Comparison of ENCODE assay signal across 19 cellular contexts in genomic region chr5:27491047-27491446, GRCh38.
DNase-seq lines count a peak whose midpoint lies in the region; ATAC-seq, FAIRE-seq and TF ChIP-seq lines count a peak whose summit lies in the region.
"Had no signal": no experiment of that assay in that cellular context is flagged by ENCODE, and none has a peak within 500 bp of the region (broad histone marks: within the 10 kb centered on the region; RNA-seq: fewer than 3 reads in every experiment).

No MANE protein-coding gene starts in this region.

- no peaks in the 10 kb centered on the region for H3K36me3 ChIP-seq in sigmoid colon
- H3K36me3 ChIP-seq in colonic mucosa, result no peaks in the 10 kb centered on the region
- H3K36me3 ChIP-seq in Karpas-422 (ENCODE audit: insufficient read depth, low read length), result no peaks in the 10 kb centered on the region
- H3K36me3 ChIP-seq: BLaER1 treated with 17β-estradiol and CSF1 and Interleukin-3, amounts not matched to agents 10 nM and 100 nM had no signal

- intact Hi-C loops in sigmoid colon (cut with DNase I), result no loop called here
- intact Hi-C loops in colonic mucosa (cut with DNase I), result no loop called here

- no peak overlapping the region for H3K4me3 Mint-ChIP-seq in WTC11
- H3K4me3 Mint-ChIP-seq: CD8-positive, alpha-beta memory T cell; IgD-negative memory B cell had no signal

- no peak for TF ChIP-seq EP300 in sigmoid colon (IDR thresholded peaks at IDR 0.05)

- WGBS in sigmoid colon, 2 donors, result 53 to 75% methylated on average over 2 of the region's 2 CpGs

- no peak for DNase-seq in D721Med (ENCODE audit: insufficient read length, low spot score)
- DNase-seq in DMS53 treated with DMSO at 0.1 percent for 48 hours (lab: John Stamatoyannopoulos, UW; ENCODE audit: unreplicated experiment), result peak; percentile 23
- peak; percentile 11 for DNase-seq in NCI-H1105 (lab: John Stamatoyannopoulos, UW)
- DNase-seq in WTC11 (ENCODE audit: low spot score), result no peak
- no peak for DNase-seq in sigmoid colon
- DNase-seq in colonic mucosa, result no peak
- DNase-seq in Karpas-422, result no peak
- DNase-seq: CD8-positive, alpha-beta memory T cell; H7; Kasumi-1; NCI-H1417 treated with DMSO at 0.1 percent for 48 hours; NCI-H1930; NCI-H510A; NCI-H82; T-helper 1 cell; T-helper 9 cell had no signal

- H3K4me2 ChIP-seq in Karpas-422 (ENCODE audit: low read depth, low read length, poor library complexity, severe bottlenecking), result no peak overlapping the region
- H3K4me2 ChIP-seq: BLaER1 treated with 17β-estradiol and CSF1 and Interleukin-3, amounts not matched to agents 10 nM and 100 nM had no signal

- CTCF ChIA-PET in WTC11 (lab: Charles Lee), result interaction anchor here (0.7 kb wide), 1 partner anchor 178 kb away, joined by 4 read pairs; no protein-coding TSS in a partner anchor

- peaks cover 12% of the 10 kb centered on the region for H3K9me3 Mint-ChIP-seq in WTC11

- H3K27me3 ChIP-seq in sigmoid colon (no peaks in the 10 kb centered on the region), colonic mucosa (no peaks in the 10 kb centered on the region), Karpas-422 (ENCODE audit: low read length) (no peaks in the 10 kb centered on the region)
- H3K27me3 ChIP-seq: BLaER1 treated with 17β-estradiol and CSF1 and Interleukin-3, amounts not matched to agents 10 nM and 100 nM had no signal

- H3K4me1 Mint-ChIP-seq in WTC11, result no peaks in the 10 kb centered on the region
- H3K4me1 Mint-ChIP-seq: CD8-positive, alpha-beta memory T cell; IgD-negative memory B cell had no signal

- ATAC-seq in WTC11, result no peak

- H3K4me3 ChIP-seq in sigmoid colon (no peak overlapping the region), colonic mucosa (no peak overlapping the region), Karpas-422 (ENCODE audit: low read length) (no peak overlapping the region)
- H3K4me3 ChIP-seq: BLaER1 treated with 17β-estradiol and CSF1 and Interleukin-3, amounts not matched to agents 10 nM and 100 nM had no signal

- peaks cover 6% of the 10 kb centered on the region for H3K36me3 Mint-ChIP-seq in WTC11
- H3K36me3 Mint-ChIP-seq: CD8-positive, alpha-beta memory T cell; IgD-negative memory B cell had no signal

- no peak overlapping the region for H2AFZ ChIP-seq in Karpas-422 (ENCODE audit: low read length)

- H3K79me2 ChIP-seq in Karpas-422 (ENCODE audit: low read length), result no peaks in the 10 kb centered on the region

- POLR2A ChIA-PET in WTC11 (lab: Charles Lee), result no interaction called here

- TF ChIP-seq POLR2A in sigmoid colon (IDR thresholded peaks at IDR 0.05), result no peak

- TF ChIP-seq CTCF in D721Med (IDR thresholded peaks at IDR 0.05; ENCODE audit: insufficient read depth, missing control alignments), result no peak
- no peak for TF ChIP-seq CTCF in WTC11 (IDR thresholded peaks at IDR 0.05)
- no peak for TF ChIP-seq CTCF in sigmoid colon (IDR thresholded peaks at IDR 0.05)
- TF ChIP-seq CTCF in colonic mucosa (IDR thresholded peaks at IDR 0.05), result no peak

- H3K27ac ChIP-seq in sigmoid colon (no peak overlapping the region), colonic mucosa (no peak overlapping the region), Karpas-422 (ENCODE audit: low read length) (no peak overlapping the region)
- H3K27ac ChIP-seq: BLaER1 treated with 17β-estradiol and CSF1 and Interleukin-3, amounts not matched to agents 10 nM and 100 nM; HL-60 had no signal

- peak; percentile 16 for FAIRE-seq in D721Med (lab: Jason Lieb, UNC)

- no peak overlapping the region for H3K27ac Mint-ChIP-seq in WTC11
- H3K27ac Mint-ChIP-seq: CD8-positive, alpha-beta memory T cell; IgD-negative memory B cell had no signal

- H3K9ac ChIP-seq in colonic mucosa (ENCODE audit: low read depth in 2 of 2, low read length in 2 of 2) (no peak overlapping the region), Karpas-422 (ENCODE audit: low read length) (no peak overlapping the region)
- H3K9ac ChIP-seq: BLaER1 treated with 17β-estradiol and CSF1 and Interleukin-3, amounts not matched to agents 10 nM and 100 nM had no signal

- H3K9me2 ChIP-seq in Karpas-422 (replicated peaks; ENCODE audit: insufficient read depth, low read length), result no peaks in the 10 kb centered on the region

- H3K4me1 ChIP-seq in sigmoid colon, result no peaks in the 10 kb centered on the region
- H3K4me1 ChIP-seq in colonic mucosa, result no peaks in the 10 kb centered on the region
- no peaks in the 10 kb centered on the region for H3K4me1 ChIP-seq in Karpas-422 (ENCODE audit: low read length)
- H3K4me1 ChIP-seq: BLaER1 treated with 17β-estradiol and CSF1 and Interleukin-3, amounts not matched to agents 10 nM and 100 nM had no signal

- H4K20me1 ChIP-seq in Karpas-422 (ENCODE audit: insufficient read depth, low read depth, low read length), result no peaks in the 10 kb centered on the region
- H4K20me1 ChIP-seq: BLaER1 treated with 17β-estradiol and CSF1 and Interleukin-3, amounts not matched to agents 10 nM and 100 nM had no signal

- no peaks in the 10 kb centered on the region; the same call in 1 of the 2 replicates for H3K27me3 Mint-ChIP-seq in WTC11 (ENCODE audit: low read depth)
- H3K27me3 Mint-ChIP-seq: CD8-positive, alpha-beta memory T cell; IgD-negative memory B cell had no signal

- H3K9me3 ChIP-seq in sigmoid colon (no peaks in the 10 kb centered on the region), colonic mucosa (no peaks in the 10 kb centered on the region), Karpas-422 (ENCODE audit: low read length) (no peaks in the 10 kb centered on the region)
- H3K9me3 ChIP-seq: BLaER1 treated with 17β-estradiol and CSF1 and Interleukin-3, amounts not matched to agents 10 nM and 100 nM had no signal

TF ChIP-seq in WTC11, 78 proteins besides CTCF, POLR2A, EP300 and RAD21:
- TF ChIP-seq ZMAT4 (CRISPR knock-in tag; IDR thresholded peaks at IDR 0.05) (peak; percentile 62), FOXP1 (CRISPR knock-in tag; IDR thresholded peaks at IDR 0.05; ENCODE audit: borderline replicate concordance) (no peak)

Comparison
In these comparisons a context has a peak if more than half of its experiments do, and no peak if none do; other contexts are left out.
1. DNase-seq: peak in DMS53 treated with DMSO at 0.1 percent for 48 hours (single experiment) and NCI-H1105 (single experiment); none in D721Med (single experiment), WTC11 (single experiment), sigmoid colon (single experiment), colonic mucosa (single experiment) and Karpas-422 (single experiment).